Comparison of ENCODE assay signal across 8 cellular contexts in genomic region chr2:171160630-171161424, GRCh38. TPM values are rescaled to one million over a fixed set of nuclear protein-coding genes. Genes with fewer than 3 reads are reported as not detected.
A peak's percentile ranks its signal among the peaks of the same experiment; 100 is the strongest.
DNase-seq lines count a peak whose midpoint lies in the region; ATAC-seq and TF ChIP-seq lines count a peak whose summit lies in the region.

TLK1 (minus strand) TSS chr2:171160893; CDS start chr2:171160428, 465 bp downstream.

- no peaks in the 10 kb centered on the region for H3K36me3 ChIP-seq in A673 (ENCODE audit: insufficient read depth, low read length, poor library complexity, severe bottlenecking)

- POLR2A ChIA-PET in A673 (lab: Charles Lee; ENCODE audit: low non-redundant PET) (interaction anchor here (0.7 kb wide), 1 partner anchor 166 kb away, joined by 6 read pairs; no protein-coding TSS in a partner anchor), activated B cell treated with CpG ODN at 0.5 μM for 24 hours (lab: Charles Lee) (interaction anchor here (0.5 to 3.8 kb wide), 18 partner anchors 74 to 839 kb away, joined by 3 to 40 read pairs (median 7); partner anchors contain the start of genes DCAF17, GORASP2 and METTL8)

- H3K36me3 Mint-ChIP-seq in activated B cell treated with CpG ODN at 0.5 μM for 24 hours (ENCODE audit: low read depth): peaks cover 10% of the 10 kb centered on the region

- peaks cover 56% of the 10 kb centered on the region for H3K4me1 Mint-ChIP-seq in activated B cell treated with CpG ODN at 0.5 μM for 24 hours

- H3K27ac Mint-ChIP-seq in activated B cell treated with CpG ODN at 0.5 μM for 24 hours: peak within 1 kb of the TSS; percentile 98

- no peaks in the 10 kb centered on the region for H3K27me3 ChIP-seq in A673 (replicated peaks; ENCODE audit: insufficient read depth, low read depth, low read length, poor library complexity)

- ATAC-seq in HG03066 (IDR thresholded peaks at IDR 0.05; ENCODE audit: low read depth, unreplicated experiment) (peak; percentile 59), activated B cell treated with CpG ODN at 0.5 μM for 24 hours (ENCODE audit: low read depth) (peak; percentile 73)

- DNase-seq in A673 (ENCODE audit: low spot score): peak; percentile 84
- DNase-seq in NCI-H2196 treated with DMSO at 0.1 percent for 48 hours (lab: John Stamatoyannopoulos, UW; ENCODE audit: unreplicated experiment): peak; percentile 70
- DNase-seq in activated B cell treated with CpG ODN at 0.5 μM for 24 hours: peak; percentile 74
- peak in 58 of 61 donors; percentile 7 to 88 (median 64) for DNase-seq in caudate nucleus (lab: John Stamatoyannopoulos, UW)
- peak; percentile 85 for DNase-seq in islet precursor cell
- DNase-seq in stimulated activated CD4-positive, alpha-beta T cell treated with anti-CD3 and anti-CD28 coated beads, Interleukin-12 subunit alpha, Interleukin-12 subunit beta, amount 100 ng/mL, for 48 hours (ENCODE audit: low read depth in 2 of 3, low spot score in 1 of 3): peak; percentile 46 to 63 (median 55)

- CTCF ChIA-PET in A673 (lab: Charles Lee): no interaction called here
- CTCF ChIA-PET in activated B cell treated with CpG ODN at 0.5 μM for 24 hours (lab: Charles Lee): interaction anchor here (0.6 to 8.9 kb wide), 4 partner anchors 119 to 273 kb away, joined by 3 to 51 read pairs (median 4); partner anchors contain the start of genes DCAF17 and METTL8

- H3K27me3 Mint-ChIP-seq in activated B cell treated with CpG ODN at 0.5 μM for 24 hours: no peaks in the 10 kb centered on the region

- BruUV-seq in A673 (replicated peaks; lab: Mats Ljungman, UMichigan): no TSS peak

- TF ChIP-seq CTCF in A673 (conservative IDR thresholded peaks at IDR 0.05; ENCODE audit: low read depth, low read length): no peak
- no peak for TF ChIP-seq CTCF in activated B cell treated with CpG ODN at 0.5 μM for 24 hours (IDR thresholded peaks at IDR 0.05)

- H3K4me3 Mint-ChIP-seq in activated B cell treated with CpG ODN at 0.5 μM for 24 hours: peak within 1 kb of the TSS; percentile 92

- intact Hi-C loops in A673 (cut with micrococcal nuclease; ENCODE audit: unreplicated experiment): loop anchor here (2.0 to 5.0 kb wide), 2 partner anchors 256 to 271 kb away; partner anchors contain the start of genes DCAF17 and METTL8
- intact Hi-C loops in activated B cell treated with CpG ODN at 0.5 μM for 24 hours (cut with micrococcal nuclease): loop anchor here (1.0 to 10.0 kb wide), 9 partner anchors 21 to 1396 kb away; partner anchors contain the start of genes DCAF17, DYNC1I2, GORASP2 and PDK1

- peak within 1 kb of the TSS; percentile 74 for H3K4me3 ChIP-seq in A673 (ENCODE audit: low read depth, low read length, poor library complexity, severe bottlenecking)

- no peaks in the 10 kb centered on the region for H3K9me3 ChIP-seq in A673 (ENCODE audit: low read depth, low read length, poor library complexity, severe bottlenecking)

- peaks cover 54% of the 10 kb centered on the region for H3K4me1 ChIP-seq in A673 (ENCODE audit: insufficient read depth, low read length, poor library complexity, severe bottlenecking)

- peak within 1 kb of the TSS; percentile 99 for H3K27ac ChIP-seq in A673 (ENCODE audit: low read depth, low read length, poor library complexity, severe bottlenecking)
- peak within 1 kb of the TSS; percentile 91 for H3K27ac ChIP-seq in caudate nucleus (ENCODE audit: low read depth, low read length)

- H3K9me3 Mint-ChIP-seq in activated B cell treated with CpG ODN at 0.5 μM for 24 hours: no peaks in the 10 kb centered on the region

- TF ChIP-seq POLR2A in GM18526 (IDR thresholded peaks at IDR 0.05; ENCODE audit: extremely low read depth, insufficient read length): peak; percentile 47

RNA-seq across cellular contexts. Expression of gene TLK1, which starts in this region (rescaled TPM):
- total RNA-seq in A673 (2021) (79.1 and 86.8 TPM in 2 replicates), activated B cell treated with CpG ODN at 0.5 μM for 24 hours (123 and 125 TPM in 2 replicates)

Comparison
In these comparisons a context has a peak if more than half of its experiments do, and no peak if none do; other contexts are left out.
1. Peak in every context shown above with its lines: DNase-seq, ATAC-seq, H3K4me3 ChIP-seq and H3K27ac ChIP-seq.